Comparison of ENCODE assay signal across 1 cellular context in genomic region chr5:175746851-175747250, GRCh38.
TF ChIP-seq lines count a peak whose summit lies in the region.

No MANE protein-coding gene starts in this region.

TF ChIP-seq in H1, 55 proteins besides CTCF, POLR2A, EP300 and RAD21 (continued from another document):
- TF ChIP-seq CHD7 (IDR thresholded peaks at IDR 0.05; ENCODE audit: insufficient replicate concordance, low read length), result no peak
- no peak for TF ChIP-seq KDM5A (IDR thresholded peaks at IDR 0.05; ENCODE audit: low read length)
- TF ChIP-seq HDAC2 (IDR thresholded peaks at IDR 0.05; ENCODE audit: borderline replicate concordance in 1 of 2, low read depth in 2 of 2, low read length in 2 of 2), result no peak
- TF ChIP-seq EZH2 (IDR thresholded peaks at IDR 0.05; ENCODE audit: low read depth, low read length, severe bottlenecking), result no peak
- TF ChIP-seq CREB1 (IDR thresholded peaks at IDR 0.05), result no peak
- peak; percentile 85; the same call in 1 of the 2 replicates for TF ChIP-seq ATF3 (IDR thresholded peaks at IDR 0.05; ENCODE audit: insufficient read depth, low read depth, low read length)
- no peak for TF ChIP-seq KDM1A (IDR thresholded peaks at IDR 0.05; ENCODE audit: borderline replicate concordance, low read length)
- no peak for TF ChIP-seq FOSL1 (IDR thresholded peaks at IDR 0.05; ENCODE audit: insufficient read depth, low read depth, low read length)
- TF ChIP-seq TEAD4 (IDR thresholded peaks at IDR 0.05; ENCODE audit: low read depth, low read length), result peak; percentile 84
- no peak for TF ChIP-seq YY1 (IDR thresholded peaks at IDR 0.05; ENCODE audit: low read depth, low read length)
- TF ChIP-seq SIX5 (IDR thresholded peaks at IDR 0.05; ENCODE audit: low read depth, low read length), result peak; percentile 87
- peak; percentile 67; the same call in 1 of the 2 replicates for TF ChIP-seq CHD2 (IDR thresholded peaks at IDR 0.05; ENCODE audit: low read length)
- TF ChIP-seq USF2 (IDR thresholded peaks at IDR 0.05; ENCODE audit: low read length), result peak; percentile 95
- TF ChIP-seq TAF7 (optimal IDR thresholded peaks at IDR 0.05; ENCODE audit: borderline replicate concordance, low read depth, low read length), result no peak
- TF ChIP-seq GABPA (IDR thresholded peaks at IDR 0.05; ENCODE audit: borderline replicate concordance, insufficient read depth, low read length), result no peak
- no peak for TF ChIP-seq CTBP2 (IDR thresholded peaks at IDR 0.05; ENCODE audit: borderline replicate concordance, insufficient read depth, insufficient read length, low read length)
- TF ChIP-seq SP1 (IDR thresholded peaks at IDR 0.05; ENCODE audit: low read depth, low read length), result peak; percentile 70; the same call in 1 of the 2 replicates
- no peak for TF ChIP-seq ASH2L (IDR thresholded peaks at IDR 0.05; ENCODE audit: low read length)
- TF ChIP-seq RXRA (IDR thresholded peaks at IDR 0.05; ENCODE audit: insufficient read depth, low read depth, low read length), result no peak
- TF ChIP-seq POLR2AphosphoS5 (IDR thresholded peaks at IDR 0.05; ENCODE audit: low read depth, low read length), result no peak
- no peak for TF ChIP-seq SP2 (IDR thresholded peaks at IDR 0.05; ENCODE audit: low read length)
- TF ChIP-seq KDM4A (IDR thresholded peaks at IDR 0.05; ENCODE audit: low read depth, low read length, severe bottlenecking), result no peak
- TF ChIP-seq SIN3A (conservative IDR thresholded peaks at IDR 0.05 in 1 of 2, IDR thresholded peaks at IDR 0.05 in 1 of 2; ENCODE audit: low read depth in 1 of 2, low read length in 2 of 2), result no peak
- no peak for TF ChIP-seq SRF (IDR thresholded peaks at IDR 0.05; ENCODE audit: low read depth, low read length)
- no peak for TF ChIP-seq RNF2 (IDR thresholded peaks at IDR 0.05; ENCODE audit: borderline replicate concordance, low read depth, low read length, missing control alignments, poor library complexity, severe bottlenecking)
- TF ChIP-seq NRF1 (IDR thresholded peaks at IDR 0.05; ENCODE audit: low read depth, low read length), result no peak
- TF ChIP-seq MAX (IDR thresholded peaks at IDR 0.05), result no peak
- TF ChIP-seq RBBP5 (IDR thresholded peaks at IDR 0.05; ENCODE audit: borderline replicate concordance, low read depth, low read length), result no peak
- TF ChIP-seq ATF2 (IDR thresholded peaks at IDR 0.05; ENCODE audit: low read length), result no peak
- no peak for TF ChIP-seq BACH1 (IDR thresholded peaks at IDR 0.05; ENCODE audit: low read length)
- no peak for TF ChIP-seq CBX8 (IDR thresholded peaks at IDR 0.05; ENCODE audit: borderline replicate concordance, low read depth, low read length)
